ENCODE assay signal across 34 cellular contexts in genomic region chr2:165256618-165257017, GRCh38. TPM values are rescaled to one million over a fixed set of nuclear protein-coding genes. Genes with fewer than 3 reads are reported as not detected.
DNase-seq lines count a peak whose midpoint lies in the region; ATAC-seq, FAIRE-seq and TF ChIP-seq lines count a peak whose summit lies in the region.
"Had no signal": no experiment of that assay in that cellular context is flagged by ENCODE, and none has a peak within 500 bp of the region (broad histone marks: within the 10 kb centered on the region; RNA-seq: fewer than 3 reads in every experiment).

No MANE protein-coding gene starts in this region.

- H4K20me1 ChIP-seq in HepG2 (ENCODE audit: insufficient read depth, low read length): no peaks in the 10 kb centered on the region
- no peaks in the 10 kb centered on the region for H4K20me1 ChIP-seq in IMR-90 (ENCODE audit: insufficient read depth, low read length)
- no peaks in the 10 kb centered on the region for H4K20me1 ChIP-seq in K562 (replicated peaks; ENCODE audit: control insufficient read depth, insufficient read depth, low read length)
- H4K20me1 ChIP-seq: BLaER1; BLaER1 treated with 17β-estradiol and CSF1 and Interleukin-3, amounts not matched to agents 10 nM and 100 nM had no signal

- WGBS in HepG2 (ENCODE audit: low lambda C conversion rate): 3% methylated on average over 2 of the region's 2 CpGs
- 85% methylated on average over 2 of the region's 2 CpGs for WGBS in right lobe of liver (ENCODE audit: insufficient coverage, low coverage, low lambda C conversion rate, missing lambda C conversion rate)
- WGBS in A549 (ENCODE audit: missing lambda C conversion rate): 61% methylated on average over 2 of the region's 2 CpGs
- no CpG with 5 or more reads among the region's 2 CpGs for WGBS in IMR-90 (ENCODE audit: extremely low coverage in 2 of 2, insufficient read length in 1 of 2), 2 experiments
- 5% methylated on average over 2 of the region's 2 CpGs for WGBS in K562 (ENCODE audit: insufficient coverage, low coverage, missing lambda C conversion rate)
- 91 to 99% (median 94%) methylated on average over 2 of the region's 2 CpGs for WGBS in stomach, 5 donors

- no peak for TF ChIP-seq EP300 in HepG2 (IDR thresholded peaks at IDR 0.05; ENCODE audit: low read depth in 2 of 2, low read length in 2 of 2)
- TF ChIP-seq EP300 in HepG2 (CRISPR knock-in tag; IDR thresholded peaks at IDR 0.05; ENCODE audit: borderline replicate concordance): no peak
- TF ChIP-seq EP300 in A549 (IDR thresholded peaks at IDR 0.05): no peak
- no peak for TF ChIP-seq EP300 in K562 (IDR thresholded peaks at IDR 0.05; ENCODE audit: low read length)
- no peak for TF ChIP-seq EP300 in stomach (IDR thresholded peaks at IDR 0.05)

- no peak for ATAC-seq in HepG2
- no peak for ATAC-seq in right lobe of liver
- no peak for ATAC-seq in A549
- ATAC-seq in IMR-90 (ENCODE audit: low read depth): no peak
- no peak for ATAC-seq in K562
- ATAC-seq in HG03432 (IDR thresholded peaks at IDR 0.05; ENCODE audit: unreplicated experiment): no peak
- ATAC-seq: CD8-positive, alpha-beta T cell had no signal

- no peak overlapping the region for H3K4me2 ChIP-seq in HepG2 (ENCODE audit: low read depth, low read length)
- H3K4me2 ChIP-seq in A549: no peak overlapping the region
- no peak overlapping the region for H3K4me2 ChIP-seq in IMR-90 (ENCODE audit: low read depth, low read length)
- no peak overlapping the region for H3K4me2 ChIP-seq in K562 (ENCODE audit: insufficient read depth, low read length)
- H3K4me2 ChIP-seq: BLaER1; BLaER1 treated with 17β-estradiol and CSF1 and Interleukin-3, amounts not matched to agents 10 nM and 100 nM had no signal

- intact Hi-C loops in HepG2 (cut with micrococcal nuclease; ENCODE audit: unreplicated experiment): no loop called here
- intact Hi-C loops in right lobe of liver (cut with DNase I): no loop called here
- intact Hi-C loops in IMR-90 (cut with micrococcal nuclease): no loop called here
- intact Hi-C loops in K562 (cut with micrococcal nuclease): no loop called here
- intact Hi-C loops in stomach (cut with DNase I; ENCODE audit: low total_unique reads): no loop called here

- H3K4ac ChIP-seq in IMR-90 (ENCODE audit: low read depth, low read length): no peak overlapping the region

- TF ChIP-seq CTCF in HepG2 (CRISPR knock-in tag; IDR thresholded peaks at IDR 0.05) (no peak), right lobe of liver (IDR thresholded peaks at IDR 0.05) (no peak), A549 (IDR thresholded peaks at IDR 0.05) (no peak), IMR-90 (conservative IDR thresholded peaks at IDR 0.05; ENCODE audit: low read depth, low read length) (no peak), K562 (IDR thresholded peaks at IDR 0.05 in 2 of 3, conservative IDR thresholded peaks at IDR 0.05 in 1 of 3; ENCODE audit: insufficient read depth in 2 of 3, low read depth in 1 of 3, low read length in 3 of 3) (no peak), stomach (IDR thresholded peaks at IDR 0.05) (no peak)

- dilution Hi-C loops in IMR-90 (cut with HindIII; ENCODE audit: low sequenced_read_pairs, unreplicated experiment): no loop called here

- no peak overlapping the region for H2BK5ac ChIP-seq in IMR-90 (ENCODE audit: low read depth, low read length, poor library complexity, severe bottlenecking)

- H3K27ac ChIP-seq in HepG2 (ENCODE audit: extremely low read length, insufficient read depth, low read length) (no peak overlapping the region), right lobe of liver (no peak overlapping the region), A549 (no peak overlapping the region), IMR-90 (ENCODE audit: insufficient read depth, low read length) (no peak overlapping the region), K562 (ENCODE audit: extremely low read depth, low read depth, low read length) (no peak overlapping the region), stomach (no peak overlapping the region)
- H3K27ac ChIP-seq: 22Rv1; BLaER1; BLaER1 treated with 17β-estradiol and CSF1 and Interleukin-3, amounts not matched to agents 10 nM and 100 nM; C4-2B had no signal

- no peak overlapping the region for H4K5ac ChIP-seq in IMR-90 (ENCODE audit: low read depth, low read length)

- no peak overlapping the region for H2BK120ac ChIP-seq in IMR-90 (ENCODE audit: low read depth, low read length)

- BruUV-seq in HepG2 (replicated peaks; lab: Mats Ljungman, UMichigan) (no TSS peak), IMR-90 (replicated peaks; lab: Mats Ljungman, UMichigan) (no TSS peak), K562 (replicated peaks; lab: Mats Ljungman, UMichigan) (no TSS peak)

- no peak overlapping the region for H2AK9ac ChIP-seq in IMR-90 (replicated peaks; ENCODE audit: low read depth, low read length, poor library complexity)

- CTCF ChIA-PET in HepG2 (lab: Yijun Ruan, JAX; ENCODE audit: low intra/inter-chr PET ratio, low total read pairs): no interaction called here
- CTCF ChIA-PET in A549 (lab: Yijun Ruan, JAX): no interaction called here
- CTCF ChIA-PET in IMR-90 (lab: Yijun Ruan, JAX): no interaction called here
- CTCF ChIA-PET in K562 (lab: Yijun Ruan, JAX; ENCODE audit: low intra/inter-chr PET ratio): no interaction called here

- POLR2A ChIA-PET in HepG2 (lab: Yijun Ruan, JAX): no interaction called here
- POLR2A ChIA-PET in A549 (lab: Yijun Ruan, JAX): no interaction called here
- POLR2A ChIA-PET in IMR-90 (lab: Charles Lee; ENCODE audit: unreplicated experiment): interaction anchor here (0.6 kb wide), 1 partner anchor 868 kb away, joined by 3 read pairs; no protein-coding TSS in a partner anchor
- POLR2A ChIA-PET in K562 (lab: Yijun Ruan, JAX): no interaction called here

- no peaks in the 10 kb centered on the region for H3K79me1 ChIP-seq in IMR-90 (ENCODE audit: low read depth in 1 of 2, low read length in 2 of 2)

- no peak for FAIRE-seq in HepG2 (lab: Jason Lieb, UNC)
- FAIRE-seq in A549 (lab: Jason Lieb, UNC): no peak
- FAIRE-seq in K562 (lab: Jason Lieb, UNC): no peak
- FAIRE-seq: A204.1, D721Med had no signal

- H3K9ac ChIP-seq in HepG2 (ENCODE audit: insufficient read depth, low read depth, low read length) (no peak overlapping the region), IMR-90 (ENCODE audit: low read depth, low read length) (no peak overlapping the region), K562 (ENCODE audit: insufficient read depth in 1 of 2, low read depth in 2 of 2, low read length in 2 of 2) (no peak overlapping the region)
- H3K9ac ChIP-seq: BLaER1; BLaER1 treated with 17β-estradiol and CSF1 and Interleukin-3, amounts not matched to agents 10 nM and 100 nM had no signal

- H3K4me3 ChIP-seq in HepG2 (replicated peaks in 1 of 3; ENCODE audit: insufficient read depth in 1 of 3, low read depth in 2 of 3, low read length in 3 of 3) (no peak overlapping the region), right lobe of liver (no peak overlapping the region), A549 (no peak overlapping the region), IMR-90 (ENCODE audit: insufficient read depth, low read depth, low read length) (no peak overlapping the region), K562 (no peak overlapping the region), stomach (no peak overlapping the region)
- H3K4me3 ChIP-seq: BLaER1; BLaER1 treated with 17β-estradiol and CSF1 and Interleukin-3, amounts not matched to agents 10 nM and 100 nM had no signal

- no peak for TF ChIP-seq POLR2A in HepG2 (IDR thresholded peaks at IDR 0.05; ENCODE audit: insufficient read depth in 1 of 2, low read depth in 2 of 2, low read length in 2 of 2)
- no peak for TF ChIP-seq POLR2A in right lobe of liver (IDR thresholded peaks at IDR 0.05)
- no peak for TF ChIP-seq POLR2A in A549 (IDR thresholded peaks at IDR 0.05; ENCODE audit: low read length)
- no peak for TF ChIP-seq POLR2A in IMR-90 (IDR thresholded peaks at IDR 0.05; ENCODE audit: low read depth, low read length)
- no peak for TF ChIP-seq POLR2A in K562 (conservative IDR thresholded peaks at IDR 0.05)
- TF ChIP-seq POLR2A in stomach (IDR thresholded peaks at IDR 0.05): no peak

- no peaks in the 10 kb centered on the region for H3K36me3 ChIP-seq in HepG2 (replicated peaks in 1 of 2; ENCODE audit: control insufficient read depth in 1 of 2, insufficient read depth in 2 of 2, low read length in 2 of 2)
- H3K36me3 ChIP-seq in right lobe of liver: no peaks in the 10 kb centered on the region
- no peaks in the 10 kb centered on the region for H3K36me3 ChIP-seq in IMR-90 (ENCODE audit: control insufficient read depth, insufficient read depth, low read length)
- no peaks in the 10 kb centered on the region for H3K36me3 ChIP-seq in K562 (ENCODE audit: control insufficient read depth, insufficient read depth, low read length)
- no peaks in the 10 kb centered on the region for H3K36me3 ChIP-seq in stomach
- H3K36me3 ChIP-seq: BE2C; BLaER1; BLaER1 treated with 17β-estradiol and CSF1 and Interleukin-3, amounts not matched to agents 10 nM and 100 nM had no signal

- DNase-seq in HepG2 (ENCODE audit: low spot score) (no peak), right lobe of liver (no peak), A549 (ENCODE audit: low read depth in 1 of 2, low spot score in 1 of 2) (no peak), IMR-90 (no peak), K562 (ENCODE audit: extremely low read depth in 1 of 4, low spot score in 3 of 4) (no peak), stomach (no peak), C1 segment of cervical spinal cord (lab: John Stamatoyannopoulos, UW) (no peak)
- DNase-seq: 8988T; ACHN; AML-193; BE2C; Caco-2; Calu3; CD4-positive, alpha-beta memory T cell; CD4-positive, alpha-beta T cell; CD4-positive, CD25-positive, alpha-beta regulatory T cell; CD8-positive, alpha-beta memory T cell; CD8-positive, alpha-beta T cell; COR-L47; DMS 273 treated with DMSO at 0.1 percent for 48 hours; DMS53; DMS79; DMS79 treated with DMSO at 0.1 percent for 48 hours; DND-41; EL had no signal

- no peak overlapping the region for H2AK5ac ChIP-seq in IMR-90 (ENCODE audit: low read depth, low read length)

- no peak overlapping the region for H3K23ac ChIP-seq in IMR-90 (ENCODE audit: low read depth, low read length)

- no peak for TF ChIP-seq RAD21 in HepG2 (CRISPR knock-in tag; IDR thresholded peaks at IDR 0.05)
- TF ChIP-seq RAD21 in A549 (conservative IDR thresholded peaks at IDR 0.05 in 1 of 2, IDR thresholded peaks at IDR 0.05 in 1 of 2): no peak
- TF ChIP-seq RAD21 in IMR-90 (IDR thresholded peaks at IDR 0.05; ENCODE audit: low read length): no peak
- no peak for TF ChIP-seq RAD21 in K562 (CRISPR knock-in tag; conservative IDR thresholded peaks at IDR 0.05 in 1 of 2, IDR thresholded peaks at IDR 0.05 in 1 of 2)

- no peak overlapping the region for H2BK20ac ChIP-seq in IMR-90 (ENCODE audit: low read depth, low read length)

- no peak overlapping the region for H3K56ac ChIP-seq in IMR-90 (ENCODE audit: extremely low read depth, insufficient read depth, low read length)

- H3K4me1 ChIP-seq in HepG2 (ENCODE audit: insufficient read depth, low read length) (no peaks in the 10 kb centered on the region), right lobe of liver (no peaks in the 10 kb centered on the region), A549 (no peaks in the 10 kb centered on the region), IMR-90 (ENCODE audit: control insufficient read depth, insufficient read depth, low read length) (no peaks in the 10 kb centered on the region), K562 (replicated peaks in 1 of 2; ENCODE audit: control insufficient read depth in 2 of 2, insufficient read depth in 2 of 2, low read length in 2 of 2) (no peaks in the 10 kb centered on the region), stomach (no peaks in the 10 kb centered on the region)
- H3K4me1 ChIP-seq: BE2C; BLaER1; BLaER1 treated with 17β-estradiol and CSF1 and Interleukin-3, amounts not matched to agents 10 nM and 100 nM; Caco-2 had no signal

- H3K9me3 ChIP-seq in HepG2 (ENCODE audit: low read length) (no peaks in the 10 kb centered on the region), right lobe of liver (no peaks in the 10 kb centered on the region), A549 (no peaks in the 10 kb centered on the region), IMR-90 (ENCODE audit: control insufficient read depth, insufficient read depth, low read length) (no peaks in the 10 kb centered on the region), K562 (replicated peaks; ENCODE audit: control insufficient read depth, insufficient read depth, low read depth, low read length) (no peaks in the 10 kb centered on the region), stomach (no peaks in the 10 kb centered on the region)
- H3K9me3 ChIP-seq: BE2C; BLaER1; BLaER1 treated with 17β-estradiol and CSF1 and Interleukin-3, amounts not matched to agents 10 nM and 100 nM; Caco-2 had no signal

- H3K18ac ChIP-seq in IMR-90 (ENCODE audit: low read depth, low read length): no peak overlapping the region

- H3K14ac ChIP-seq in IMR-90 (replicated peaks; ENCODE audit: low read depth, low read length): no peak overlapping the region

- no peak overlapping the region for H4K8ac ChIP-seq in IMR-90 (ENCODE audit: low read depth in 2 of 2, low read length in 2 of 2)

- H2AFZ ChIP-seq in HepG2 (ENCODE audit: low read length) (no peak overlapping the region), IMR-90 (replicated peaks; ENCODE audit: low read length, poor library complexity) (no peak overlapping the region), K562 (ENCODE audit: low read depth, low read length) (no peak overlapping the region)

- no peaks in the 10 kb centered on the region for H3K9me1 ChIP-seq in IMR-90 (ENCODE audit: insufficient read depth, low read length)
- H3K9me1 ChIP-seq in K562 (ENCODE audit: control insufficient read depth, insufficient read depth, low read length): no peaks in the 10 kb centered on the region

- in situ Hi-C loops in HepG2 (cut with HindIII; ENCODE audit: extremely low pct_ligation_motif_present, low pct_unique_long_range_greater_than_20kb) (no loop called here), IMR-90 (cut with MboI; ENCODE audit: low sequenced_read_pairs) (no loop called here), K562 (cut with MboI) (no loop called here)

- no peak overlapping the region for H4K91ac ChIP-seq in IMR-90 (ENCODE audit: insufficient read depth, low read depth, low read length)

- H2BK15ac ChIP-seq in IMR-90 (ENCODE audit: low read depth, low read length): no peak overlapping the region

- H3K79me2 ChIP-seq in HepG2 (ENCODE audit: insufficient read depth, low read length) (no peaks in the 10 kb centered on the region), K562 (ENCODE audit: control insufficient read depth, insufficient read depth, low read length) (no peaks in the 10 kb centered on the region)

- no peaks in the 10 kb centered on the region; a peak in 1 of 5 replicates for H3K27me3 ChIP-seq in HepG2 (ENCODE audit: control insufficient read depth in 1 of 2, insufficient read depth in 2 of 2, low read length in 2 of 2)
- H3K27me3 ChIP-seq in right lobe of liver: no peaks in the 10 kb centered on the region
- no peaks in the 10 kb centered on the region for H3K27me3 ChIP-seq in IMR-90 (ENCODE audit: control insufficient read depth, insufficient read depth, low read length)
- H3K27me3 ChIP-seq in K562 (ENCODE audit: control insufficient read depth in 2 of 2, insufficient read depth in 2 of 2, low read length in 2 of 2): no peaks in the 10 kb centered on the region
- H3K27me3 ChIP-seq in stomach: no peaks in the 10 kb centered on the region
- H3K27me3 ChIP-seq: BE2C; BLaER1; BLaER1 treated with 17β-estradiol and CSF1 and Interleukin-3, amounts not matched to agents 10 nM and 100 nM had no signal

RNA-seq across cellular contexts. Expression of gene SCN2A, which starts 17.4 kb away (rescaled TPM):
- total RNA-seq in HepG2 (2016; rRNA removed; fragmentation: Illumina TruSeq; extraction: Trizol) (0.17 and 0.20 TPM in 2 replicates), right lobe of liver (under 1 TPM in 2 of 6 experiments, not detected in 4; 0.12 to 0.27 TPM), IMR-90 (2012; rRNA removed) (0.54 and 0.56 TPM in 2 replicates), K562 (2014; rRNA removed) (0.14 and 0.24 TPM in 2 replicates), K562 (2014; rRNA removed; fragmentation: Illumina TruSeq; extraction: Trizol) (0.57 and 0.62 TPM in 2 replicates), K562 (2015; rRNA removed; fragmentation: Illumina TruSeq; extraction: Trizol) (0.69 and 0.79 TPM in 2 replicates), K562 (2021) (0.27 and 0.29 TPM in 2 replicates), stomach (1 to 10 TPM in 3 of 5 donors, under 1 TPM in 1, not detected in 1; 0.72 to 4.1 (median 2.0) TPM)
- total RNA-seq in HepG2 (2016; cell fraction: cytosol; rRNA removed; fragmentation: Illumina TruSeq; extraction: Trizol; ENCODE audit: low read depth): under 0.01 TPM in 2 replicates
- 0.19 TPM in 2 replicates for total RNA-seq in HepG2 (2016; cell fraction: insoluble cytoplasmic fraction; rRNA removed; fragmentation: Illumina TruSeq; extraction: Trizol)
- total RNA-seq in HepG2 (2016; cell fraction: membrane; rRNA removed; fragmentation: Illumina TruSeq; extraction: Trizol): 0.09 and 0.14 TPM in 2 replicates
- total RNA-seq in HepG2 (2016; cell fraction: nucleus; rRNA removed; fragmentation: Illumina TruSeq; extraction: Trizol): 0.69 and 0.96 TPM in 2 replicates
- polyA plus RNA-seq in HepG2 (2011; rRNA removed) (0.30 and 0.31 TPM in 2 replicates), A549 (2011; rRNA removed) (0.05 TPM in 2 replicates), A549 (2017; fragmentation: RNase III; extraction: RNeasy Plus Mini Kit Qiagen cat#74134 plus additional on column Dnase treatment) (0.01 to 0.05 TPM (median 0.03 TPM) in 3 replicates), IMR-90 (2012; rRNA removed) (0.17 and 0.24 TPM in 2 replicates), K562 (2011; rRNA removed) (not detected in 2 replicates), K562 (2014; fragmentation: Illumina TruSeq; extraction: Trizol) (0.21 and 0.39 TPM in 2 replicates), K562 (2014; fragmentation: Nextera tagmentation; extraction: Ambion mirVana) (under 1 TPM; 0.08 to 0.18 TPM), K562 (2014; rRNA removed) (0.16 and 0.34 TPM in 2 replicates), stomach (under 1 TPM in 2 of 3 donors, not detected in 1; 0.06 to 0.23 TPM)
- 0.05 and 0.14 TPM in 2 replicates for polyA plus RNA-seq in HepG2 (2011; cell fraction: cytosol; rRNA removed)
- 0.47 and 0.59 TPM in 2 replicates for polyA plus RNA-seq in HepG2 (2011; cell fraction: nucleus; rRNA removed)
- polyA plus RNA-seq in HepG2 (2012): 0.43 and 0.61 TPM in 2 replicates
- not detected in 2 replicates for polyA plus RNA-seq in HepG2 (2016; cell fraction: cytosol; fragmentation: Illumina TruSeq; extraction: Trizol; ENCODE audit: low read depth)
- polyA plus RNA-seq in HepG2 (2016; cell fraction: insoluble cytoplasmic fraction; fragmentation: Illumina TruSeq; extraction: Trizol; ENCODE audit: low read depth): 0.17 and 0.23 TPM in 2 replicates
- 0.02 and 0.05 TPM in 2 replicates for polyA plus RNA-seq in HepG2 (2016; cell fraction: membrane; fragmentation: Illumina TruSeq; extraction: Trizol; ENCODE audit: low read depth)
- polyA plus RNA-seq in HepG2 (2016; cell fraction: nucleus; fragmentation: Illumina TruSeq; extraction: Trizol; ENCODE audit: insufficient read depth, low read depth): 0.46 and 0.60 TPM in 2 replicates
- polyA minus RNA-seq in HepG2 (2011; rRNA and poly(A)+ RNA removed; ENCODE audit: low replicate concordance): 0.30 TPM in 1 of 2 replicates, not detected in the other
- 0.10 and 0.26 TPM in 2 replicates for polyA minus RNA-seq in HepG2 (2011; cell fraction: cytosol; rRNA and poly(A)+ RNA removed)
- polyA minus RNA-seq in HepG2 (2011; cell fraction: nucleus; rRNA and poly(A)+ RNA removed): 2.9 and 3.6 TPM in 2 replicates
- not detected in 2 replicates for polyA plus RNA-seq in A549 (2012; cell fraction: cytosol; rRNA removed)
- not detected in 2 replicates for polyA plus RNA-seq in A549 (2012; cell fraction: nucleus; rRNA removed)
- 0.15 TPM in 1 of 2 replicates, not detected in the other for polyA minus RNA-seq in A549 (2011; rRNA and poly(A)+ RNA removed)
- polyA plus RNA-seq in IMR-90 (2012; cell fraction: cytosol; rRNA removed): 0.07 and 0.17 TPM in 2 replicates
- 0.21 and 0.97 TPM in 2 replicates for polyA plus RNA-seq in IMR-90 (2012; cell fraction: nucleus; rRNA removed; ENCODE audit: low replicate concordance)
- total RNA-seq in K562 (2011; cell fraction: chromatin; rRNA removed; ENCODE audit: low replicate concordance): 0.14 and 0.37 TPM in 2 replicates
- 0.13 TPM in 1 of 2 replicates, not detected in the other for total RNA-seq in K562 (2011; cell fraction: nucleolus; rRNA removed)
- total RNA-seq in K562 (2011; cell fraction: nucleoplasm; rRNA removed): 0.29 TPM in 1 of 2 replicates, not detected in the other
- polyA plus RNA-seq in K562 (2011; cell fraction: cytosol; rRNA removed): not detected in 2 replicates
- polyA plus RNA-seq in K562 (2011; cell fraction: nucleus; rRNA removed): 0.01 TPM in 1 of 2 replicates, not detected in the other
- polyA plus RNA-seq in K562 (2012): 0.35 and 0.57 TPM in 2 replicates
- 0.07 TPM in 1 of 2 replicates, not detected in the other for polyA minus RNA-seq in K562 (2011; rRNA and poly(A)+ RNA removed)
- not detected in 2 replicates for polyA minus RNA-seq in K562 (2011; cell fraction: cytosol; rRNA and poly(A)+ RNA removed)
- not detected in 2 replicates for polyA minus RNA-seq in K562 (2011; cell fraction: nucleus; rRNA and poly(A)+ RNA removed)
- total RNA-seq: Caco-2; CD4-positive, alpha-beta memory T cell; CD4-positive, alpha-beta T cell; CD4-positive, CD25-positive, alpha-beta regulatory T cell; CD8-positive, alpha-beta memory T cell; CD8-positive, alpha-beta T cell; G401 had no signal
- polyA plus RNA-seq: CD14-positive monocyte; CD4-positive, alpha-beta memory T cell; CD4-positive, CD25-positive, alpha-beta regulatory T cell; CD8-positive, alpha-beta memory T cell had no signal

RNA-seq across cellular contexts. Expression of gene SCN3A, which starts 52.8 kb away (rescaled TPM):
- not detected in 2 replicates for total RNA-seq in HepG2 (2016; rRNA removed; fragmentation: Illumina TruSeq; extraction: Trizol)
- total RNA-seq in HepG2 (2016; cell fraction: cytosol; rRNA removed; fragmentation: Illumina TruSeq; extraction: Trizol; ENCODE audit: low read depth): not detected in 2 replicates
- total RNA-seq in HepG2 (2016; cell fraction: insoluble cytoplasmic fraction; rRNA removed; fragmentation: Illumina TruSeq; extraction: Trizol): not detected in 2 replicates
- total RNA-seq in HepG2 (2016; cell fraction: membrane; rRNA removed; fragmentation: Illumina TruSeq; extraction: Trizol): not detected in 2 replicates
- not detected in 2 replicates for total RNA-seq in HepG2 (2016; cell fraction: nucleus; rRNA removed; fragmentation: Illumina TruSeq; extraction: Trizol)
- polyA plus RNA-seq in HepG2 (2011; rRNA removed): 0.03 TPM in 1 of 2 replicates, not detected in the other
- polyA plus RNA-seq in HepG2 (2011; cell fraction: cytosol; rRNA removed): not detected in 2 replicates
- not detected in 2 replicates for polyA plus RNA-seq in HepG2 (2011; cell fraction: nucleus; rRNA removed)
- polyA plus RNA-seq in HepG2 (2012): 0.08 and 0.11 TPM in 2 replicates
- not detected in 2 replicates for polyA plus RNA-seq in HepG2 (2016; cell fraction: cytosol; fragmentation: Illumina TruSeq; extraction: Trizol; ENCODE audit: low read depth)
- not detected in 2 replicates for polyA plus RNA-seq in HepG2 (2016; cell fraction: insoluble cytoplasmic fraction; fragmentation: Illumina TruSeq; extraction: Trizol; ENCODE audit: low read depth)
- polyA plus RNA-seq in HepG2 (2016; cell fraction: membrane; fragmentation: Illumina TruSeq; extraction: Trizol; ENCODE audit: low read depth): not detected in 2 replicates
- not detected in 2 replicates for polyA plus RNA-seq in HepG2 (2016; cell fraction: nucleus; fragmentation: Illumina TruSeq; extraction: Trizol; ENCODE audit: insufficient read depth, low read depth)
- not detected in 2 replicates for polyA minus RNA-seq in HepG2 (2011; rRNA and poly(A)+ RNA removed; ENCODE audit: low replicate concordance)
- polyA minus RNA-seq in HepG2 (2011; cell fraction: cytosol; rRNA and poly(A)+ RNA removed): not detected in 2 replicates
- polyA minus RNA-seq in HepG2 (2011; cell fraction: nucleus; rRNA and poly(A)+ RNA removed): under 0.01 TPM in 1 of 2 replicates, not detected in the other
- under 1 TPM in 3 of 6 experiments, not detected in 3; 0.02 to 0.17 (median 0.06) TPM for total RNA-seq in right lobe of liver
- 0.07 and 0.12 TPM in 2 replicates for polyA plus RNA-seq in A549 (2011; rRNA removed)
- under 0.01 and 0.07 TPM in 2 replicates for polyA plus RNA-seq in A549 (2012; cell fraction: cytosol; rRNA removed)
- polyA plus RNA-seq in A549 (2012; cell fraction: nucleus; rRNA removed): not detected in 2 replicates
- 0.01 to 0.05 TPM (median 0.03 TPM) in 3 replicates for polyA plus RNA-seq in A549 (2017; fragmentation: RNase III; extraction: RNeasy Plus Mini Kit Qiagen cat#74134 plus additional on column Dnase treatment)
- 0.15 TPM in 1 of 2 replicates, not detected in the other for polyA minus RNA-seq in A549 (2011; rRNA and poly(A)+ RNA removed)
- 0.90 and 1.4 TPM in 2 replicates for total RNA-seq in IMR-90 (2012; rRNA removed)
- polyA plus RNA-seq in IMR-90 (2012; rRNA removed): 0.19 and 0.26 TPM in 2 replicates
- polyA plus RNA-seq in IMR-90 (2012; cell fraction: cytosol; rRNA removed): 0.07 and 0.09 TPM in 2 replicates
- 0.07 and 0.95 TPM in 2 replicates for polyA plus RNA-seq in IMR-90 (2012; cell fraction: nucleus; rRNA removed; ENCODE audit: low replicate concordance)
- total RNA-seq in K562 (2011; cell fraction: chromatin; rRNA removed; ENCODE audit: low replicate concordance): not detected in 2 replicates
- not detected in 2 replicates for total RNA-seq in K562 (2011; cell fraction: nucleolus; rRNA removed)
- not detected in 2 replicates for total RNA-seq in K562 (2011; cell fraction: nucleoplasm; rRNA removed)
- total RNA-seq in K562 (2014; rRNA removed): not detected in 2 replicates
- total RNA-seq in K562 (2014; rRNA removed; fragmentation: Illumina TruSeq; extraction: Trizol): not detected in 2 replicates
- total RNA-seq in K562 (2015; rRNA removed; fragmentation: Illumina TruSeq; extraction: Trizol): not detected in 2 replicates
- total RNA-seq in K562 (2021): not detected in 2 replicates
- polyA plus RNA-seq in K562 (2011; rRNA removed): not detected in 2 replicates
- not detected in 2 replicates for polyA plus RNA-seq in K562 (2011; cell fraction: cytosol; rRNA removed)
- not detected in 2 replicates for polyA plus RNA-seq in K562 (2011; cell fraction: nucleus; rRNA removed)
- not detected in 2 replicates for polyA plus RNA-seq in K562 (2012)
- polyA plus RNA-seq in K562 (2014; fragmentation: Illumina TruSeq; extraction: Trizol): not detected in 2 replicates
- polyA plus RNA-seq in K562 (2014; fragmentation: Nextera tagmentation; extraction: Ambion mirVana): not detected
- not detected in 2 replicates for polyA plus RNA-seq in K562 (2014; rRNA removed)
- not detected in 2 replicates for polyA minus RNA-seq in K562 (2011; rRNA and poly(A)+ RNA removed)
- polyA minus RNA-seq in K562 (2011; cell fraction: cytosol; rRNA and poly(A)+ RNA removed): not detected in 2 replicates
- polyA minus RNA-seq in K562 (2011; cell fraction: nucleus; rRNA and poly(A)+ RNA removed): not detected in 2 replicates
- 10 to 100 TPM in 1 of 5 donors, 1 to 10 TPM in 2, under 1 TPM in 1, not detected in 1; 0.87 to 12.5 (median 3.2) TPM for total RNA-seq in stomach
- polyA plus RNA-seq in stomach: under 1 TPM; under 0.01 to 0.31 (median 0.28) TPM
- total RNA-seq: Caco-2; CD4-positive, alpha-beta memory T cell; CD4-positive, alpha-beta T cell; CD4-positive, CD25-positive, alpha-beta regulatory T cell; CD8-positive, alpha-beta memory T cell; G401 had no signal
- polyA plus RNA-seq: CD14-positive monocyte; CD4-positive, alpha-beta memory T cell; CD8-positive, alpha-beta memory T cell had no signal

Comparison
In these comparisons a context has a peak if more than half of its experiments do, and no peak if none do; other contexts are left out.
1. Of the 241 proteins assayed by ChIP-seq in both HepG2 and K562: peak only in HepG2: MAFF and MAFK; only in K562: none; in both: none; in neither: 239.